ENCODE assay signal across 8 cellular contexts in genomic region chr11:59058120-59058917, GRCh38. TPM values are rescaled to one million over a fixed set of nuclear protein-coding genes. Genes with fewer than 3 reads are reported as not detected.
DNase-seq lines count a peak whose midpoint lies in the region; ATAC-seq, FAIRE-seq and TF ChIP-seq lines count a peak whose summit lies in the region.
"Not testable (repeated sequence)": the region's sequence is repeated elsewhere in the genome, so short reads cannot be mapped to it uniquely, and the experiment has no call there.

No MANE protein-coding gene starts in this region.

- TF ChIP-seq POLR2A in spleen (IDR thresholded peaks at IDR 0.05) = not testable (repeated sequence)

- peak; percentile 89 for DNase-seq in AG08396 (ENCODE audit: low spot score)
- DNase-seq in NCI-H2196 (lab: John Stamatoyannopoulos, UW; ENCODE audit: unreplicated experiment) = peak; percentile 88
- DNase-seq in activated B cell treated with CpG ODN at 0.5 μM for 24 hours = peak; percentile 95
- peak in 44 of 61 donors; percentile 4 to 68 (median 28) for DNase-seq in caudate nucleus (lab: John Stamatoyannopoulos, UW)
- peak; percentile 92 for DNase-seq in spleen

- H3K27me3 ChIP-seq in spleen (replicated peaks in 1 of 7) = peaks cover 0 to 35% (median 5%) of the 10 kb centered on the region in 7 donors

- WGBS in spleen, 5 donors = 2 to 3% (median 3%) methylated on average over 25 of the region's 25 CpGs

- peak overlapping the region; percentile 95 for H3K4me3 Mint-ChIP-seq in activated B cell treated with CpG ODN at 0.5 μM for 24 hours

- CTCF ChIA-PET in activated B cell treated with CpG ODN at 0.5 μM for 24 hours (lab: Charles Lee) = interaction anchor here (0.6 to 3.6 kb wide), 39 partner anchors 9 to 482 kb away, joined by 3 to 49 read pairs (median 5); partner anchors contain the start of genes DTX4, FAM111A, FAM111B and GLYATL2

- H3K9me3 Mint-ChIP-seq in activated B cell treated with CpG ODN at 0.5 μM for 24 hours = not testable (repeated sequence)

- H3K4me1 ChIP-seq in spleen = peaks cover 0 to 23% (median 13%) of the 10 kb centered on the region in 6 donors

- ATAC-seq in GM18907 (IDR thresholded peaks at IDR 0.05; ENCODE audit: unreplicated experiment) = peak; percentile 94
- peak; percentile 86 for ATAC-seq in HG03139 (IDR thresholded peaks at IDR 0.05; ENCODE audit: unreplicated experiment)
- ATAC-seq in activated B cell treated with CpG ODN at 0.5 μM for 24 hours (ENCODE audit: low read depth) = peak; percentile 92

- H3K4me3 ChIP-seq in spleen = peak overlapping the region; percentile 22 to 69 (median 33)

- not testable (repeated sequence) for H3K27ac ChIP-seq in caudate nucleus (ENCODE audit: low read depth, low read length)
- H3K27ac ChIP-seq in spleen = peak overlapping the region in 5 of 8 donors; percentile 30 to 75 (median 64)

- intact Hi-C loops in activated B cell treated with CpG ODN at 0.5 μM for 24 hours (cut with micrococcal nuclease) (loop anchor here (1.0 to 10.0 kb wide), 13 partner anchors 18 to 490 kb away; partner anchors contain the start of gene OR5A1), spleen (cut with DNase I; ENCODE audit: low total_unique reads) (loop anchor here (5.0 to 10.0 kb wide), 2 partner anchors 76 to 96 kb away; no protein-coding TSS in a partner anchor)

- H3K36me3 Mint-ChIP-seq in activated B cell treated with CpG ODN at 0.5 μM for 24 hours (ENCODE audit: low read depth) = not testable (repeated sequence)

- H3K27me3 Mint-ChIP-seq in activated B cell treated with CpG ODN at 0.5 μM for 24 hours = not testable (repeated sequence)

- POLR2A ChIA-PET in activated B cell treated with CpG ODN at 0.5 μM for 24 hours (lab: Charles Lee) = interaction anchor here (0.8 to 2.6 kb wide), 17 partner anchors 19 to 485 kb away, joined by 3 to 28 read pairs (median 4); partner anchors contain the start of genes FAM111A, FAM111B, MPEG1 and ZFP91

- not testable (repeated sequence) for H3K9me3 ChIP-seq in spleen

- peak; percentile 9 for FAIRE-seq in islet of Langerhans (lab: Jason Lieb, UNC)

- peaks cover 66% of the 10 kb centered on the region for H3K4me1 Mint-ChIP-seq in activated B cell treated with CpG ODN at 0.5 μM for 24 hours

- H3K27ac Mint-ChIP-seq in activated B cell treated with CpG ODN at 0.5 μM for 24 hours = peak overlapping the region; percentile 95

- H3K36me3 ChIP-seq in spleen = not testable (repeated sequence)

- TF ChIP-seq CTCF in activated B cell treated with CpG ODN at 0.5 μM for 24 hours (IDR thresholded peaks at IDR 0.05) (peak; percentile 76), spleen (IDR thresholded peaks at IDR 0.05 in 8 of 11, conservative IDR thresholded peaks at IDR 0.05 in 3 of 11) (peak; percentile 73 to 97 (median 91))

RNA-seq across cellular contexts. Expression of gene GLYATL1B, which starts 27.8 kb away (rescaled TPM):
- total RNA-seq in activated B cell treated with CpG ODN at 0.5 μM for 24 hours (not detected in 2 replicates), spleen (not detected)
- polyA plus RNA-seq in spleen = not detected

RNA-seq across cellular contexts. Expression of gene FAM111B, which starts 48.7 kb away (rescaled TPM):
- total RNA-seq in activated B cell treated with CpG ODN at 0.5 μM for 24 hours = 48.0 and 49.1 TPM in 2 replicates
- 1 to 10 TPM; 1.2 to 5.8 (median 3.4) TPM for total RNA-seq in spleen
- 1 to 10 TPM; 1.1 to 2.7 (median 1.6) TPM for polyA plus RNA-seq in spleen

Comparison
In these comparisons a context has a peak if more than half of its experiments do, and no peak if none do; other contexts are left out.
1. DNase-seq: peak in every context shown above with its lines; median percentile 95 in activated B cell treated with CpG ODN at 0.5 μM for 24 hours; 92 in spleen; 89 in AG08396; 88 in NCI-H2196; 28 in caudate nucleus.